In the genomic region with DNA sequence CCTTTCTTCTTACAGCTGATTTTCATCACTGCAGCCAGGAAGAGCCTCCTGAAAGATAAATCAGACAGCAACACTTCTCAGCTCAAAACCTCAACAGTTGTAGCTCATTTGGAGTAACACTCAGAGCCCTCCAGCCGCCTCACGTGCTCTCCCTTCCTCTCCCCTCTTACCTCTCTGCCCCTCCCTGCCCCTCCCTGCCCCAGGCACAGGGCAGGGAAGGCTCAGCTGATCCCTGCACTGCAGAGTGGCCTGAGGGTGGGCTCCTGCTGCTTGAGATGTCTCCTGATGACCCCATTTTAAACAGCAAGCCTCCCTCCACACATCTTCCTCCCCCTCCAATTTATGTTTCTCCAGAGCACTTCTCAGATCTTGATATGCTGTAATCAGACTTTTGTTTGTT, we compare ENCODE assay signal across 23 cellular contexts. TPM values are rescaled to one million over a fixed set of nuclear protein-coding genes. Genes with fewer than 3 reads are reported as not detected.
DNase-seq lines count a peak whose midpoint lies in the region; ATAC-seq, FAIRE-seq and TF ChIP-seq lines count a peak whose summit lies in the region.
"Had no signal": no experiment of that assay in that cellular context is flagged by ENCODE, and none has a peak within 500 bp of the region (broad histone marks: within the 10 kb centered on the region; RNA-seq: fewer than 3 reads in every experiment).

No MANE protein-coding gene starts in this region.

- TF ChIP-seq CTCF in CD4-positive, alpha-beta T cell (IDR thresholded peaks at IDR 0.05), result no peak

- ATAC-seq in CD4-positive, alpha-beta T cell (ENCODE audit: poor library complexity), result no peak
- ATAC-seq in GM18867 (IDR thresholded peaks at IDR 0.05; ENCODE audit: unreplicated experiment), result no peak
- ATAC-seq: CD8-positive, alpha-beta T cell; GM12878 had no signal

- intact Hi-C loops in CD4-positive, alpha-beta T cell (cut with DNase I, micrococcal nuclease), result no loop called here
- intact Hi-C loops in activated naive CD4-positive, alpha-beta T cell treated with anti-CD3 and anti-CD28 coated beads for 36 hours (cut with micrococcal nuclease), result no loop called here

- peaks cover 5% of the 10 kb centered on the region for H3K27me3 Mint-ChIP-seq in CD4-positive, alpha-beta T cell
- H3K27me3 Mint-ChIP-seq in immature natural killer cell (ENCODE audit: low read depth in 3 of 3), result peaks cover 0 to 5% (median 4%) of the 10 kb centered on the region in 3 donors
- H3K27me3 Mint-ChIP-seq in activated naive CD4-positive, alpha-beta T cell treated with anti-CD3 and anti-CD28 coated beads for 36 hours (ENCODE audit: low read depth), result no peaks in the 10 kb centered on the region

- no CpG with 5 or more reads among the region's 2 CpGs for WGBS in neuronal stem cell (ENCODE audit: extremely low coverage in 2 of 2, insufficient read length in 2 of 2, insufficient replicate concordance in 1 of 2), 2 donors

- CTCF ChIA-PET in CD4-positive, alpha-beta T cell (lab: Charles Lee), result no interaction called here
- CTCF ChIA-PET in activated naive CD4-positive, alpha-beta T cell treated with anti-CD3 and anti-CD28 coated beads for 36 hours (lab: Charles Lee), result no interaction called here

- H3K4me2 ChIP-seq in neuronal stem cell (ENCODE audit: insufficient read depth, low read length, poor library complexity, severe bottlenecking), result no peak overlapping the region
- H3K4me2 ChIP-seq: BLaER1 treated with 17β-estradiol and CSF1 and Interleukin-3, amounts not matched to agents 10 nM and 100 nM had no signal

- H3K9me3 Mint-ChIP-seq in CD4-positive, alpha-beta T cell, result no peaks in the 10 kb centered on the region
- H3K9me3 Mint-ChIP-seq in immature natural killer cell, result peaks cover 0 to 4% (median 0%) of the 10 kb centered on the region in 6 donors
- peaks cover 7% of the 10 kb centered on the region for H3K9me3 Mint-ChIP-seq in activated naive CD4-positive, alpha-beta T cell treated with anti-CD3 and anti-CD28 coated beads for 36 hours

- peak; percentile 28 for FAIRE-seq in HTR-8/SVneo (lab: Jason Lieb, UNC)
- FAIRE-seq: A204.1, GM12878, H54 had no signal

- no peak overlapping the region for H4K91ac ChIP-seq in neuronal stem cell (ENCODE audit: low read depth, low read length, poor library complexity)

- H3K18ac ChIP-seq in neuronal stem cell (ENCODE audit: low read length), result no peak overlapping the region

- no peak overlapping the region for H3K4me3 Mint-ChIP-seq in CD4-positive, alpha-beta T cell
- H3K4me3 Mint-ChIP-seq in immature natural killer cell, result peak overlapping the region; percentile 3 to 67 (median 33)
- no peak overlapping the region for H3K4me3 Mint-ChIP-seq in activated naive CD4-positive, alpha-beta T cell treated with anti-CD3 and anti-CD28 coated beads for 36 hours
- H3K4me3 Mint-ChIP-seq: CD8-positive, alpha-beta T cell; HFFc6 had no signal

- no peak for DNase-seq in CD4-positive, alpha-beta T cell
- no peak for DNase-seq in HTR-8/SVneo (ENCODE audit: insufficient read length, low spot score)
- no peak for DNase-seq in immature natural killer cell
- DNase-seq in neuronal stem cell (ENCODE audit: low spot score), result no peak
- DNase-seq in dermis blood vessel endothelial cell, result no peak
- DNase-seq in AG20443 (ENCODE audit: low spot score), result no peak
- DNase-seq in activated naive CD4-positive, alpha-beta T cell treated with anti-CD3 and anti-CD28 coated beads for 36 hours, result no peak
- DNase-seq: AML-193; BE2C; Caco-2; CD8-positive, alpha-beta T cell; DMS153; DND-41; GDM1; GOT3; HFFc6 had no signal

- H2BK15ac ChIP-seq in neuronal stem cell (ENCODE audit: low read length), result no peak overlapping the region

- peak overlapping the region; percentile 45 for H3K27ac Mint-ChIP-seq in CD4-positive, alpha-beta T cell
- H3K27ac Mint-ChIP-seq in immature natural killer cell, result peak overlapping the region in 5 of 6 donors; percentile 4 to 75 (median 61)
- H3K27ac Mint-ChIP-seq in activated naive CD4-positive, alpha-beta T cell treated with anti-CD3 and anti-CD28 coated beads for 36 hours, result no peak overlapping the region
- H3K27ac Mint-ChIP-seq: CD8-positive, alpha-beta T cell; HFFc6 had no signal

- H3K27ac ChIP-seq in CD4-positive, alpha-beta T cell (ENCODE audit: low read depth, low read length), result no peak overlapping the region
- H3K27ac ChIP-seq in neuronal stem cell (replicated peaks; ENCODE audit: low read length), result no peak overlapping the region
- H3K27ac ChIP-seq: 22Rv1; BLaER1 treated with 17β-estradiol and CSF1 and Interleukin-3, amounts not matched to agents 10 nM and 100 nM had no signal

- H3K9ac ChIP-seq in neuronal stem cell (ENCODE audit: low read depth, low read length, poor library complexity), result no peak overlapping the region
- H3K9ac ChIP-seq: BLaER1 treated with 17β-estradiol and CSF1 and Interleukin-3, amounts not matched to agents 10 nM and 100 nM had no signal

- no peaks in the 10 kb centered on the region for H3K79me1 ChIP-seq in neuronal stem cell (ENCODE audit: low read depth, low read length)

- H3K9me3 ChIP-seq in CD4-positive, alpha-beta T cell (ENCODE audit: control insufficient read depth, low read length), result no peaks in the 10 kb centered on the region
- peaks cover 2 to 6% of the 10 kb centered on the region in 2 donors for H3K9me3 ChIP-seq in neuronal stem cell (replicated peaks in 1 of 2; ENCODE audit: control insufficient read depth in 2 of 2, insufficient read depth in 1 of 2, low read depth in 1 of 2, low read length in 2 of 2)
- H3K9me3 ChIP-seq: BE2C, HAP-1 had no signal

- POLR2A ChIA-PET in CD4-positive, alpha-beta T cell (lab: Charles Lee), result no interaction called here

- peak overlapping the region; percentile 2 for H2AFZ ChIP-seq in neuronal stem cell (ENCODE audit: low read length)

- H3K23ac ChIP-seq in neuronal stem cell (ENCODE audit: low read depth, low read length, poor library complexity), result no peak overlapping the region

- no peak overlapping the region for H2BK12ac ChIP-seq in neuronal stem cell (ENCODE audit: low read length)

- H4K8ac ChIP-seq in neuronal stem cell (ENCODE audit: low read depth, low read length), result no peak overlapping the region

- H3K36me3 ChIP-seq in neuronal stem cell (replicated peaks in 1 of 2; ENCODE audit: control insufficient read depth in 2 of 2, insufficient read depth in 2 of 2, low read length in 2 of 2), result no peaks in the 10 kb centered on the region
- H3K36me3 ChIP-seq: BE2C; BLaER1 treated with 17β-estradiol and CSF1 and Interleukin-3, amounts not matched to agents 10 nM and 100 nM; HAP-1 had no signal

- H3K4me3 ChIP-seq in neuronal stem cell (ENCODE audit: low read length in 2 of 2), result no peak overlapping the region
- H3K4me3 ChIP-seq: BLaER1 treated with 17β-estradiol and CSF1 and Interleukin-3, amounts not matched to agents 10 nM and 100 nM; GM12878; HAP-1 had no signal

- H2BK5ac ChIP-seq in neuronal stem cell (ENCODE audit: low read length), result no peak overlapping the region

- no peak overlapping the region for H2AK5ac ChIP-seq in neuronal stem cell (ENCODE audit: low read depth, low read length)

- H3K36me3 Mint-ChIP-seq in CD4-positive, alpha-beta T cell (ENCODE audit: low read depth), result no peaks in the 10 kb centered on the region
- H3K36me3 Mint-ChIP-seq in immature natural killer cell, result peaks cover 0 to 9% (median 0%) of the 10 kb centered on the region in 3 donors
- H3K36me3 Mint-ChIP-seq in activated naive CD4-positive, alpha-beta T cell treated with anti-CD3 and anti-CD28 coated beads for 36 hours (ENCODE audit: low read depth), result no peaks in the 10 kb centered on the region
- H3K36me3 Mint-ChIP-seq: CD8-positive, alpha-beta T cell had no signal

- no peak overlapping the region for H3K4ac ChIP-seq in neuronal stem cell (ENCODE audit: low read length)

- no peaks in the 10 kb centered on the region for H3K4me1 ChIP-seq in neuronal stem cell (ENCODE audit: control insufficient read depth in 2 of 2, insufficient read depth in 1 of 2, low read depth in 1 of 2, low read length in 2 of 2)
- H3K4me1 ChIP-seq: BE2C, Caco-2, HAP-1 had no signal

- no peaks in the 10 kb centered on the region for H3K4me1 Mint-ChIP-seq in CD4-positive, alpha-beta T cell (ENCODE audit: low read depth)
- H3K4me1 Mint-ChIP-seq in immature natural killer cell, result peaks cover 35 to 39% of the 10 kb centered on the region in 2 donors
- no peaks in the 10 kb centered on the region for H3K4me1 Mint-ChIP-seq in activated naive CD4-positive, alpha-beta T cell treated with anti-CD3 and anti-CD28 coated beads for 36 hours (ENCODE audit: low read depth)

- H3K27me3 ChIP-seq in CD4-positive, alpha-beta T cell (ENCODE audit: control insufficient read depth, insufficient read depth, low read length), result no peaks in the 10 kb centered on the region
- H3K27me3 ChIP-seq in neuronal stem cell (ENCODE audit: control insufficient read depth in 3 of 3, insufficient read depth in 3 of 3, low read depth in 1 of 3, low read length in 3 of 3), result no peaks in the 10 kb centered on the region
- H3K27me3 ChIP-seq: BE2C; BLaER1 treated with 17β-estradiol and CSF1 and Interleukin-3, amounts not matched to agents 10 nM and 100 nM had no signal

- no peak overlapping the region for H3K14ac ChIP-seq in neuronal stem cell (ENCODE audit: low read length)

- no peak overlapping the region for H2BK120ac ChIP-seq in neuronal stem cell (ENCODE audit: low read depth, low read length)

RNA-seq across cellular contexts. Expression of a gene that starts 54.4 kb away (rescaled TPM):
- 10 to 100 TPM; 59.7 to 61.9 TPM for total RNA-seq in CD4-positive, alpha-beta T cell
- polyA plus RNA-seq in immature natural killer cell, result 10 to 100 TPM; 20.8 to 29.5 (median 23.0) TPM
- polyA plus RNA-seq in neuronal stem cell (2013, experiment 1 of 2), result 15.9 TPM
- polyA plus RNA-seq in neuronal stem cell (2013, experiment 2 of 2), result 15.8 TPM
- total RNA-seq in dermis blood vessel endothelial cell, result 17.9 and 28.6 TPM in 2 replicates
- 10 to 100 TPM; 17.1 to 17.9 TPM for total RNA-seq in activated naive CD4-positive, alpha-beta T cell treated with anti-CD3 and anti-CD28 coated beads for 36 hours

RNA-seq across cellular contexts. Expression of a gene that starts 55.3 kb away (rescaled TPM):
- total RNA-seq in CD4-positive, alpha-beta T cell, result 10 to 100 TPM; 89.7 to 93.2 TPM
- 100 to 1,000 TPM; 191 to 339 (median 197) TPM for polyA plus RNA-seq in immature natural killer cell
- polyA plus RNA-seq in neuronal stem cell (2013, experiment 1 of 2), result 138 TPM
- polyA plus RNA-seq in neuronal stem cell (2013, experiment 2 of 2), result 139 TPM
- total RNA-seq in dermis blood vessel endothelial cell, result 68.1 and 96.8 TPM in 2 replicates
- total RNA-seq in activated naive CD4-positive, alpha-beta T cell treated with anti-CD3 and anti-CD28 coated beads for 36 hours, result 100 to 1,000 TPM; 144 to 147 TPM

Comparison
In these comparisons a context has a peak if more than half of its experiments do, and no peak if none do; other contexts are left out.
1. H3K4me3 Mint-ChIP-seq: peak in immature natural killer cell (5 of 5); none in CD4-positive, alpha-beta T cell (single experiment) and activated naive CD4-positive, alpha-beta T cell treated with anti-CD3 and anti-CD28 coated beads for 36 hours (single experiment).